12 cellular contexts compared by ENCODE assay signal in genomic region chrX:46953137-46953527, GRCh38. TPM values are rescaled to one million over a fixed set of nuclear protein-coding genes. Genes with fewer than 3 reads are reported as not detected.
DNase-seq lines count a peak whose midpoint lies in the region; ATAC-seq and TF ChIP-seq lines count a peak whose summit lies in the region.
"Had no signal": no experiment of that assay in that cellular context is flagged by ENCODE, and none has a peak within 500 bp of the region (broad histone marks: within the 10 kb centered on the region; RNA-seq: fewer than 3 reads in every experiment).

No MANE protein-coding gene starts in this region.

- intact Hi-C loops in natural killer cell (cut with micrococcal nuclease): no loop called here

- no peaks in the 10 kb centered on the region for H3K9me3 ChIP-seq in BLaER1
- H3K9me3 ChIP-seq in ectodermal cell (ENCODE audit: control insufficient read depth, low read length): no peaks in the 10 kb centered on the region
- H3K9me3 ChIP-seq: vagina had no signal

- H3K27ac ChIP-seq in BLaER1: no peak overlapping the region
- peak overlapping the region; percentile 90 for H3K27ac ChIP-seq in ectodermal cell (ENCODE audit: insufficient read depth, low read depth, low read length, poor library complexity, severe bottlenecking)
- H3K27ac ChIP-seq: vagina had no signal

- H3K36me3 ChIP-seq in BLaER1 (no peaks in the 10 kb centered on the region), ectodermal cell (ENCODE audit: control insufficient read depth, insufficient read depth, low read length) (no peaks in the 10 kb centered on the region)
- H3K36me3 ChIP-seq: vagina had no signal

- DNase-seq in effector memory CD8-positive, alpha-beta T cell: no peak
- DNase-seq in activated effector memory CD4-positive, alpha-beta T cell treated with Interleukin-2 at 50 U/mL for 16 hours: no peak
- DNase-seq in natural killer cell: no peak
- DNase-seq: foreskin melanocyte; NCI-H526 treated with DMSO at 0.1 percent for 48 hours; stimulated activated CD4-positive, alpha-beta T cell treated with anti-CD3 and anti-CD28 coated beads, Interleukin-2, amount 100 ng/mL, for 48 hours had no signal

- no peaks in the 10 kb centered on the region for H4K20me1 ChIP-seq in BLaER1

- 75% methylated on average over 3 of the region's 5 CpGs; no CpG with 5 or more reads in 1 of the 2 experiments for WGBS in ectodermal cell, 2 experiments

- H3K27me3 ChIP-seq in BLaER1 (no peaks in the 10 kb centered on the region), ectodermal cell (ENCODE audit: control insufficient read depth, insufficient read depth, low read length, poor library complexity, severe bottlenecking) (no peaks in the 10 kb centered on the region)
- H3K27me3 ChIP-seq: vagina had no signal

- peaks cover 9% of the 10 kb centered on the region in 2 donors for H3K27me3 Mint-ChIP-seq in effector memory CD8-positive, alpha-beta T cell
- peaks cover 0 to 11% of the 10 kb centered on the region in 2 donors for H3K27me3 Mint-ChIP-seq in natural killer cell (ENCODE audit: low read depth in 2 of 2)

- no peak overlapping the region for H3K4me3 Mint-ChIP-seq in effector memory CD8-positive, alpha-beta T cell
- H3K4me3 Mint-ChIP-seq in natural killer cell: no peak overlapping the region

- no peak overlapping the region for H3K4me3 ChIP-seq in BLaER1
- H3K4me3 ChIP-seq in ectodermal cell (ENCODE audit: insufficient read depth, low read depth, low read length): no peak overlapping the region
- H3K4me3 ChIP-seq: vagina had no signal

- H3K9ac ChIP-seq in BLaER1: no peak overlapping the region

- ATAC-seq in GM19463 (IDR thresholded peaks at IDR 0.05; ENCODE audit: unreplicated experiment) (peak; percentile 65), HG03354 (IDR thresholded peaks at IDR 0.05; ENCODE audit: poor library complexity, severe bottlenecking, unreplicated experiment) (peak; percentile 60), GM19467 (IDR thresholded peaks at IDR 0.05; ENCODE audit: unreplicated experiment) (no peak), natural killer cell (no peak)
- no peak for ATAC-seq in effector memory CD8-positive, alpha-beta T cell (replicated peaks)

- H3K9me3 Mint-ChIP-seq in effector memory CD8-positive, alpha-beta T cell: no peaks in the 10 kb centered on the region
- H3K9me3 Mint-ChIP-seq in natural killer cell: no peaks in the 10 kb centered on the region

- H3K36me3 Mint-ChIP-seq in effector memory CD8-positive, alpha-beta T cell (ENCODE audit: insufficient read depth): no peaks in the 10 kb centered on the region
- H3K36me3 Mint-ChIP-seq in natural killer cell: no peaks in the 10 kb centered on the region

- TF ChIP-seq CTCF in natural killer cell (IDR thresholded peaks at IDR 0.05): no peak

- H3K27ac Mint-ChIP-seq in effector memory CD8-positive, alpha-beta T cell: no peak overlapping the region
- no peak overlapping the region for H3K27ac Mint-ChIP-seq in natural killer cell

- peaks cover 0 to 1% of the 10 kb centered on the region in 2 donors for H3K4me1 Mint-ChIP-seq in effector memory CD8-positive, alpha-beta T cell (ENCODE audit: low read depth in 2 of 2)
- H3K4me1 Mint-ChIP-seq in natural killer cell: no peaks in the 10 kb centered on the region

- H3K4me1 ChIP-seq in BLaER1: peaks cover 27% of the 10 kb centered on the region
- H3K4me1 ChIP-seq in ectodermal cell (ENCODE audit: control insufficient read depth, insufficient read depth, low read length): peaks cover 15% of the 10 kb centered on the region
- H3K4me1 ChIP-seq: vagina had no signal

- peak overlapping the region; percentile 53 for H3K4me2 ChIP-seq in BLaER1

RNA-seq across cellular contexts. Expression of gene JADE3, which starts 40.9 kb away (rescaled TPM):
- 20.0 TPM for polyA plus RNA-seq in ectodermal cell (2013, experiment 1 of 4)
- 20.8 TPM for polyA plus RNA-seq in ectodermal cell (2013, experiment 2 of 4)
- polyA plus RNA-seq in ectodermal cell (2013, experiment 3 of 4): 13.3 TPM
- polyA plus RNA-seq in ectodermal cell (2013, experiment 4 of 4): 15.6 TPM
- total RNA-seq in natural killer cell: under 1 TPM; 0.16 to 0.54 (median 0.43) TPM

Comparison
In these comparisons a context has a peak if more than half of its experiments do, and no peak if none do; other contexts are left out.
1. ATAC-seq: peak in GM19463 (single experiment) and HG03354 (single experiment); none in effector memory CD8-positive, alpha-beta T cell (single experiment), GM19467 (single experiment) and natural killer cell (0 of 3).